25 cellular contexts compared by ENCODE assay signal in the genomic region with DNA sequence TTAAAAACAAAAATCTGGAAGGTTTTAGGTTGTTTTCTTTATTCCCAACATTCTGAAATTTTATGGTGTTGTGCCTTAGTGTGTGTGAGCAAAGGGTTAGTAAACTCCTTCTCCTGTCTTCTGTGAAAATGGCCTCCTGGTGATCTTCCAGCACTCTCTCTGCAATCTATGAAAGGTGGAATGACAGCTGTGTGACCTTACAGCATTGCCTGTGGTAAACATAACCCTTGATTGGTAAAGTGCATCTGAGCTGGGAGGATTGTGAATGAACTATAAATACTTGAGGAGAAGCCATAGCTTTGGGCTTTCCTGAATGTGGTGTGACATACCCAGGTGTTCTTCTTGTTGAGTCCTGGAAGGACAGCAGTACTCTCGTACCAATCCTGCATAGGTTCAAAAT. TPM values are rescaled to one million over a fixed set of nuclear protein-coding genes. Genes with fewer than 3 reads are reported as not detected.
DNase-seq lines count a peak whose midpoint lies in the region; ATAC-seq, FAIRE-seq and TF ChIP-seq lines count a peak whose summit lies in the region.
"Had no signal": no experiment of that assay in that cellular context is flagged by ENCODE, and none has a peak within 500 bp of the region (broad histone marks: within the 10 kb centered on the region; RNA-seq: fewer than 3 reads in every experiment).

No MANE protein-coding gene starts in this region.

- FAIRE-seq in HepG2 (lab: Jason Lieb, UNC): no peak
- FAIRE-seq: H54 had no signal

- in situ Hi-C loops in HepG2 (cut with HindIII; ENCODE audit: extremely low pct_ligation_motif_present, low pct_unique_long_range_greater_than_20kb): no loop called here

- no peaks in the 10 kb centered on the region for H3K27me3 ChIP-seq in liver (ENCODE audit: control insufficient read depth in 4 of 4, insufficient read depth in 4 of 4, low read length in 3 of 4)
- H3K27me3 ChIP-seq in HepG2 (ENCODE audit: control insufficient read depth in 1 of 2, insufficient read depth in 2 of 2, low read length in 2 of 2): no peaks in the 10 kb centered on the region
- H3K27me3 ChIP-seq in psoas muscle (ENCODE audit: insufficient read depth in 3 of 3, low read length in 2 of 3): no peaks in the 10 kb centered on the region

- TF ChIP-seq CTCF in liver (IDR thresholded peaks at IDR 0.05; ENCODE audit: low read depth, low read length, missing input control): no peak
- no peak for TF ChIP-seq CTCF in HepG2 (CRISPR knock-in tag; IDR thresholded peaks at IDR 0.05)
- no peak for TF ChIP-seq CTCF in psoas muscle (IDR thresholded peaks at IDR 0.05)

- POLR2A ChIA-PET in HepG2 (lab: Yijun Ruan, JAX): no interaction called here

- DNase-seq in NCI-H2227 treated with DMSO at 0.1 percent for 48 hours (lab: John Stamatoyannopoulos, UW) (peak; percentile 3), NCI-H2227 (lab: John Stamatoyannopoulos, UW; ENCODE audit: unreplicated experiment) (no peak), HepG2 (ENCODE audit: low spot score) (no peak), psoas muscle (no peak), DMS 273 treated with DMSO at 0.1 percent for 48 hours (lab: John Stamatoyannopoulos, UW) (no peak)
- DNase-seq: Calu3, DMS153, DND-41, Karpas-422, NCI-H1105, NCI-H1436 treated with DMSO at 0.1 percent for 48 hours, NCI-H187 treated with DMSO at 0.1 percent for 48 hours, NCI-H2171 treated with DMSO at 0.1 percent for 48 hours, NCI-H446, NCI-H524 treated with DMSO at 0.1 percent for 48 hours, NCI-H774, RPMI8226, SHP77 treated with DMSO at 0.1 percent for 48 hours had no signal

- TF ChIP-seq EP300 in HepG2 (IDR thresholded peaks at IDR 0.05; ENCODE audit: low read depth in 2 of 2, low read length in 2 of 2) (no peak), HepG2 (CRISPR knock-in tag; IDR thresholded peaks at IDR 0.05; ENCODE audit: borderline replicate concordance) (no peak)

- ATAC-seq in HepG2: no peak
- ATAC-seq in psoas muscle: peak; percentile 71 to 84 (median 80)
- ATAC-seq in HG03025 (IDR thresholded peaks at IDR 0.05; ENCODE audit: low FRiP score, unreplicated experiment): no peak

- TF ChIP-seq RAD21 in liver (IDR thresholded peaks at IDR 0.05): no peak
- TF ChIP-seq RAD21 in HepG2 (CRISPR knock-in tag; IDR thresholded peaks at IDR 0.05): no peak

- H3K27ac ChIP-seq in liver (ENCODE audit: low read depth in 1 of 2, low read length in 2 of 2): no peak overlapping the region
- no peak overlapping the region for H3K27ac ChIP-seq in HepG2 (ENCODE audit: extremely low read length, insufficient read depth, low read length)
- peak overlapping the region; percentile 86 for H3K27ac ChIP-seq in psoas muscle
- H3K27ac ChIP-seq: 22Rv1, HL-60 had no signal

- H3K4me3 ChIP-seq in liver (ENCODE audit: low read depth in 1 of 3, low read length in 3 of 3) (no peak overlapping the region), HepG2 (replicated peaks in 1 of 3; ENCODE audit: insufficient read depth in 1 of 3, low read depth in 2 of 3, low read length in 3 of 3) (no peak overlapping the region), psoas muscle (no peak overlapping the region)

- H3K79me2 ChIP-seq in HepG2 (ENCODE audit: insufficient read depth, low read length): no peaks in the 10 kb centered on the region

- no peak overlapping the region for H3K4me2 ChIP-seq in HepG2 (ENCODE audit: low read depth, low read length)

- WGBS in liver: 84% methylated on average over 1 of the region's 1 CpG
- WGBS in HepG2 (ENCODE audit: low lambda C conversion rate): 0% methylated on average over 1 of the region's 1 CpG
- 22 to 35% (median 29%) methylated on average over 1 of the region's 1 CpG for WGBS in psoas muscle, 3 donors

- TF ChIP-seq POLR2A in HepG2 (IDR thresholded peaks at IDR 0.05; ENCODE audit: insufficient read depth in 1 of 2, low read depth in 2 of 2, low read length in 2 of 2): no peak

- CTCF ChIA-PET in HepG2 (lab: Yijun Ruan, JAX; ENCODE audit: low intra/inter-chr PET ratio, low total read pairs): no interaction called here

- H4K20me1 ChIP-seq in HepG2 (ENCODE audit: insufficient read depth, low read length): no peaks in the 10 kb centered on the region

- no TSS peak for BruUV-seq in HepG2 (replicated peaks; lab: Mats Ljungman, UMichigan)

- no peaks in the 10 kb centered on the region for H3K36me3 ChIP-seq in liver (ENCODE audit: control insufficient read depth in 4 of 4, insufficient read depth in 3 of 4, low read depth in 1 of 4, low read length in 3 of 4)
- no peaks in the 10 kb centered on the region for H3K36me3 ChIP-seq in HepG2 (replicated peaks in 1 of 2; ENCODE audit: control insufficient read depth in 1 of 2, insufficient read depth in 2 of 2, low read length in 2 of 2)
- H3K36me3 ChIP-seq in psoas muscle (ENCODE audit: insufficient read depth in 1 of 2, low read depth in 1 of 2): no peaks in the 10 kb centered on the region

- no peak overlapping the region for H2AFZ ChIP-seq in HepG2 (ENCODE audit: low read length)

- intact Hi-C loops in HepG2 (cut with micrococcal nuclease; ENCODE audit: unreplicated experiment): no loop called here
- intact Hi-C loops in psoas muscle (cut with DNase I): no loop called here

- no peaks in the 10 kb centered on the region for H3K9me3 ChIP-seq in liver (ENCODE audit: control insufficient read depth in 4 of 4, low read length in 3 of 4)
- no peaks in the 10 kb centered on the region for H3K9me3 ChIP-seq in HepG2 (ENCODE audit: low read length)
- no peaks in the 10 kb centered on the region for H3K9me3 ChIP-seq in psoas muscle

- H3K4me1 ChIP-seq in liver (ENCODE audit: control insufficient read depth in 4 of 4, insufficient read depth in 4 of 4, low read length in 3 of 4) (peaks cover 0 to 9% (median 4%) of the 10 kb centered on the region in 4 donors), HepG2 (ENCODE audit: insufficient read depth, low read length) (peaks cover 13% of the 10 kb centered on the region), psoas muscle (peaks cover 75% of the 10 kb centered on the region)

- H3K9ac ChIP-seq in liver (ENCODE audit: low read depth in 1 of 2, low read length in 2 of 2) (no peak overlapping the region), HepG2 (ENCODE audit: insufficient read depth, low read depth, low read length) (no peak overlapping the region)

TF ChIP-seq in liver, 16 proteins besides CTCF, POLR2A, EP300 and RAD21 (continues in another document):
- peak; percentile 28 for TF ChIP-seq SP1 (IDR thresholded peaks at IDR 0.05)

RNA-seq across cellular contexts. Expression of gene ART3, which starts 10.0 kb away (rescaled TPM):
- under 1 TPM in 1 of 2 donors, not detected in 1; 0.08 TPM for total RNA-seq in liver
- polyA plus RNA-seq in liver: not detected
- total RNA-seq in HepG2 (2016; rRNA removed; fragmentation: Illumina TruSeq; extraction: Trizol): not detected in 2 replicates
- not detected in 2 replicates for total RNA-seq in HepG2 (2016; cell fraction: cytosol; rRNA removed; fragmentation: Illumina TruSeq; extraction: Trizol; ENCODE audit: low read depth)
- total RNA-seq in HepG2 (2016; cell fraction: insoluble cytoplasmic fraction; rRNA removed; fragmentation: Illumina TruSeq; extraction: Trizol): not detected in 2 replicates
- total RNA-seq in HepG2 (2016; cell fraction: membrane; rRNA removed; fragmentation: Illumina TruSeq; extraction: Trizol): not detected in 2 replicates
- total RNA-seq in HepG2 (2016; cell fraction: nucleus; rRNA removed; fragmentation: Illumina TruSeq; extraction: Trizol): not detected in 2 replicates
- not detected in 2 replicates for polyA plus RNA-seq in HepG2 (2011; rRNA removed)
- polyA plus RNA-seq in HepG2 (2011; cell fraction: cytosol; rRNA removed): not detected in 2 replicates
- polyA plus RNA-seq in HepG2 (2011; cell fraction: nucleus; rRNA removed): not detected in 2 replicates
- not detected in 2 replicates for polyA plus RNA-seq in HepG2 (2012)
- polyA plus RNA-seq in HepG2 (2016; cell fraction: cytosol; fragmentation: Illumina TruSeq; extraction: Trizol; ENCODE audit: low read depth): not detected in 2 replicates
- not detected in 2 replicates for polyA plus RNA-seq in HepG2 (2016; cell fraction: insoluble cytoplasmic fraction; fragmentation: Illumina TruSeq; extraction: Trizol; ENCODE audit: low read depth)
- polyA plus RNA-seq in HepG2 (2016; cell fraction: membrane; fragmentation: Illumina TruSeq; extraction: Trizol; ENCODE audit: low read depth): not detected in 2 replicates
- not detected in 2 replicates for polyA plus RNA-seq in HepG2 (2016; cell fraction: nucleus; fragmentation: Illumina TruSeq; extraction: Trizol; ENCODE audit: insufficient read depth, low read depth)
- polyA minus RNA-seq in HepG2 (2011; rRNA and poly(A)+ RNA removed; ENCODE audit: low replicate concordance): not detected in 2 replicates
- polyA minus RNA-seq in HepG2 (2011; cell fraction: cytosol; rRNA and poly(A)+ RNA removed): not detected in 2 replicates
- not detected in 2 replicates for polyA minus RNA-seq in HepG2 (2011; cell fraction: nucleus; rRNA and poly(A)+ RNA removed)
- 100 to 1,000 TPM in 3 of 4 donors, 10 to 100 TPM in 1; 64.6 to 218 (median 138) TPM for total RNA-seq in psoas muscle
- polyA plus RNA-seq in psoas muscle: 100 to 1,000 TPM in 2 of 3 donors, 10 to 100 TPM in 1; 33.1 to 199 (median 108) TPM
- total RNA-seq: M059J had no signal
- polyA plus RNA-seq: BJ had no signal

RNA-seq across cellular contexts. Expression of gene CXCL11, which starts 48.7 kb away (rescaled TPM):
- under 1 TPM in 1 of 2 donors, not detected in 1; 0.79 TPM for total RNA-seq in liver
- polyA plus RNA-seq in liver: under 1 TPM in 1 of 2 donors, not detected in 1; 0.27 TPM
- total RNA-seq in HepG2 (2016; rRNA removed; fragmentation: Illumina TruSeq; extraction: Trizol): not detected in 2 replicates
- not detected in 2 replicates for total RNA-seq in HepG2 (2016; cell fraction: cytosol; rRNA removed; fragmentation: Illumina TruSeq; extraction: Trizol; ENCODE audit: low read depth)
- total RNA-seq in HepG2 (2016; cell fraction: insoluble cytoplasmic fraction; rRNA removed; fragmentation: Illumina TruSeq; extraction: Trizol): not detected in 2 replicates
- total RNA-seq in HepG2 (2016; cell fraction: membrane; rRNA removed; fragmentation: Illumina TruSeq; extraction: Trizol): not detected in 2 replicates
- total RNA-seq in HepG2 (2016; cell fraction: nucleus; rRNA removed; fragmentation: Illumina TruSeq; extraction: Trizol): not detected in 2 replicates
- 0.08 TPM in 1 of 2 replicates, not detected in the other for polyA plus RNA-seq in HepG2 (2011; rRNA removed)
- polyA plus RNA-seq in HepG2 (2011; cell fraction: cytosol; rRNA removed): not detected in 2 replicates
- polyA plus RNA-seq in HepG2 (2011; cell fraction: nucleus; rRNA removed): not detected in 2 replicates
- polyA plus RNA-seq in HepG2 (2012): not detected in 2 replicates
- polyA plus RNA-seq in HepG2 (2016; cell fraction: cytosol; fragmentation: Illumina TruSeq; extraction: Trizol; ENCODE audit: low read depth): 0.06 TPM in 1 of 2 replicates, not detected in the other
- not detected in 2 replicates for polyA plus RNA-seq in HepG2 (2016; cell fraction: insoluble cytoplasmic fraction; fragmentation: Illumina TruSeq; extraction: Trizol; ENCODE audit: low read depth)
- not detected in 2 replicates for polyA plus RNA-seq in HepG2 (2016; cell fraction: membrane; fragmentation: Illumina TruSeq; extraction: Trizol; ENCODE audit: low read depth)
- polyA plus RNA-seq in HepG2 (2016; cell fraction: nucleus; fragmentation: Illumina TruSeq; extraction: Trizol; ENCODE audit: insufficient read depth, low read depth): not detected in 2 replicates
- not detected in 2 replicates for polyA minus RNA-seq in HepG2 (2011; rRNA and poly(A)+ RNA removed; ENCODE audit: low replicate concordance)
- not detected in 2 replicates for polyA minus RNA-seq in HepG2 (2011; cell fraction: cytosol; rRNA and poly(A)+ RNA removed)
- polyA minus RNA-seq in HepG2 (2011; cell fraction: nucleus; rRNA and poly(A)+ RNA removed): not detected in 2 replicates
- total RNA-seq in psoas muscle: under 1 TPM in 1 of 4 donors, not detected in 3; 0.37 TPM
- under 1 TPM in 2 of 3 donors, not detected in 1; 0.03 to 0.15 TPM for polyA plus RNA-seq in psoas muscle
- polyA plus RNA-seq: BJ had no signal

Comparison
In these comparisons a context has a peak if more than half of its experiments do, and no peak if none do; other contexts are left out.
1. ATAC-seq: peak in psoas muscle (4 of 4); none in HepG2 (single experiment) and HG03025 (single experiment).
2. RNA of gene ART3, which starts 10.0 kb away (total RNA-seq): 64.6 to 218 TPM in psoas muscle; 0.08 TPM in liver and not detected in HepG2; every median in the first group is over 10 times any median in the second.